ENCODE assay signal across 8 cellular contexts in genomic region chr11:59058120-59058917, GRCh38. TPM values are rescaled to one million over a fixed set of nuclear protein-coding genes. Genes with fewer than 3 reads are reported as not detected.
DNase-seq lines count a peak whose midpoint lies in the region; ATAC-seq and TF ChIP-seq lines count a peak whose summit lies in the region.
"Not testable (repeated sequence)": the region's sequence is repeated elsewhere in the genome, so short reads cannot be mapped to it uniquely, and the experiment has no call there.

No MANE protein-coding gene starts in this region.

- H3K27ac Mint-ChIP-seq in mesothelial cell of epicardium: not testable (repeated sequence)

- not testable (repeated sequence) for H3K36me3 Mint-ChIP-seq in mesothelial cell of epicardium

- ATAC-seq in GM21390 (IDR thresholded peaks at IDR 0.05; ENCODE audit: unreplicated experiment): peak; percentile 90

- not testable (repeated sequence) for H3K9me3 Mint-ChIP-seq in mesothelial cell of epicardium

- peaks cover 74% of the 10 kb centered on the region for H3K27me3 Mint-ChIP-seq in mesothelial cell of epicardium (ENCODE audit: low read depth)

- H3K4me3 Mint-ChIP-seq in mesothelial cell of epicardium: peak overlapping the region; percentile 56

- DNase-seq in Caki2 (ENCODE audit: low read depth) (peak; percentile 90), HT-29 (ENCODE audit: low spot score) (peak; percentile 97), NOMO-1 (lab: John Stamatoyannopoulos, UW; ENCODE audit: unreplicated experiment in 2 of 2) (peak; percentile 73 to 79), epidermal melanocyte (ENCODE audit: insufficient read length, low spot score) (peak; percentile 64), mesothelial cell of epicardium (ENCODE audit: low spot score in 2 of 2, unreplicated experiment in 2 of 2) (peak; percentile 38 to 88)
- DNase-seq in activated CD8-positive, alpha-beta memory T cell treated with anti-CD3 and anti-CD28 coated beads, Interleukin-2, amount 50 U/mL, for 1 hour (ENCODE audit: extremely low read depth): peak; percentile 12
- DNase-seq in stimulated activated CD8-positive, alpha-beta memory T cell treated with anti-CD3 and anti-CD28 coated beads, Interleukin-15, amount 100 ng/mL, for 1 hour (ENCODE audit: low read depth): peak; percentile 66

- not testable (repeated sequence) for H3K4me1 Mint-ChIP-seq in mesothelial cell of epicardium

- in situ Hi-C loops in Caki2 (cut with HindIII; ENCODE audit: low pct_unique_long_range_greater_than_20kb, low sequenced_read_pairs): not testable (repeated sequence)

- TF ChIP-seq CTCF in mesothelial cell of epicardium (IDR thresholded peaks at IDR 0.05; ENCODE audit: unreplicated experiment): peak; percentile 65

RNA-seq across cellular contexts. Expression of gene GLYATL1B, which starts 27.8 kb away (rescaled TPM):
- not detected in 2 replicates for total RNA-seq in Caki2 (2014; rRNA removed; shearing (Covaris generic); ENCODE audit: low replicate concordance)
- not detected in 2 replicates for total RNA-seq in HT-29 (2014; rRNA removed; shearing (Covaris generic))
- total RNA-seq in mesothelial cell of epicardium: not detected in 3 replicates

RNA-seq across cellular contexts. Expression of gene FAM111B, which starts 48.7 kb away (rescaled TPM):
- total RNA-seq in Caki2 (2014; rRNA removed; shearing (Covaris generic); ENCODE audit: low replicate concordance): 6.4 and 7.5 TPM in 2 replicates
- 19.5 and 21.0 TPM in 2 replicates for total RNA-seq in HT-29 (2014; rRNA removed; shearing (Covaris generic))
- 6.2 to 6.9 TPM (median 6.8 TPM) in 3 replicates for total RNA-seq in mesothelial cell of epicardium

Comparison
In these comparisons a context has a peak if more than half of its experiments do, and no peak if none do; other contexts are left out.
1. Peak in every context shown above with its lines: DNase-seq and ATAC-seq.
2. DNase-seq: peak in every context shown above with its lines; median percentile 97 in HT-29; 90 in Caki2; 76 in NOMO-1; 66 in stimulated activated CD8-positive, alpha-beta memory T cell treated with anti-CD3 and anti-CD28 coated beads, Interleukin-15, amount 100 ng/mL, for 1 hour; 64 in epidermal melanocyte; 63 in mesothelial cell of epicardium; 12 in activated CD8-positive, alpha-beta memory T cell treated with anti-CD3 and anti-CD28 coated beads, Interleukin-2, amount 50 U/mL, for 1 hour.